ENCODE assay signal across 14 cellular contexts in genomic region chr13:20847298-20847697, GRCh38. TPM values are rescaled to one million over a fixed set of nuclear protein-coding genes. Genes with fewer than 3 reads are reported as not detected.
DNase-seq lines count a peak whose midpoint lies in the region; ATAC-seq and TF ChIP-seq lines count a peak whose summit lies in the region.
"Had no signal": no experiment of that assay in that cellular context is flagged by ENCODE, and none has a peak within 500 bp of the region (broad histone marks: within the 10 kb centered on the region; RNA-seq: fewer than 3 reads in every experiment).

No MANE protein-coding gene starts in this region.

- no peak for TF ChIP-seq CTCF in H9 (conservative IDR thresholded peaks at IDR 0.05)
- no peak for TF ChIP-seq CTCF in fibroblast of mammary gland (conservative IDR thresholded peaks at IDR 0.05; ENCODE audit: control insufficient read depth, insufficient read depth, low read depth, low read length)
- no peak for TF ChIP-seq CTCF in mesothelial cell of epicardium (IDR thresholded peaks at IDR 0.05; ENCODE audit: unreplicated experiment)

- H3T11ph ChIP-seq in H9 (ENCODE audit: low read length) = no peak overlapping the region

- no peaks in the 10 kb centered on the region for H3K23me2 ChIP-seq in H9 (ENCODE audit: insufficient read length, low read depth, low read length, poor library complexity, severe bottlenecking)

- no peak overlapping the region for H4K91ac ChIP-seq in H9 (ENCODE audit: insufficient read length, low read depth, low read length)

- no peaks in the 10 kb centered on the region for H3K79me2 ChIP-seq in H9 (ENCODE audit: insufficient read depth, low read length)
- H3K79me2 ChIP-seq: hepatocyte had no signal

- H3K27ac ChIP-seq in H9 (ENCODE audit: insufficient read length, low read depth, low read length) = no peak overlapping the region
- H3K27ac ChIP-seq: hepatocyte, SJSA1 had no signal

- no CpG with 5 or more reads among the region's 1 CpG for whole genome bisulfite sequencing in H9 (ENCODE audit: extremely low coverage, insufficient read length, low lambda C conversion rate)

- intact Hi-C loops in left colon (cut with DNase I, micrococcal nuclease) = no loop called here

- H3K27ac Mint-ChIP-seq in H9 (peak overlapping the region in 2 of 3 experiments; percentile 65 to 83; a peak in 3 of 7 replicates), mesothelial cell of epicardium (peak overlapping the region; percentile 47)
- H3K27ac Mint-ChIP-seq in natural killer cell treated with Interleukin-12 subunit alpha and Interleukin-12 subunit beta and Interleukin-15 and Interleukin-18, amount 100 ng/mL, for 72 hours = no peak overlapping the region
- H3K27ac Mint-ChIP-seq: activated CD8-positive, alpha-beta T cell treated with anti-CD3 and anti-CD28 coated beads for 36 hours had no signal

- H2AK5ac ChIP-seq in H9 (ENCODE audit: insufficient read length, low read length) = no peak overlapping the region

- H3K9me3 Mint-ChIP-seq in H9 (no peaks in the 10 kb centered on the region), mesothelial cell of epicardium (no peaks in the 10 kb centered on the region)
- no peaks in the 10 kb centered on the region for H3K9me3 Mint-ChIP-seq in natural killer cell treated with Interleukin-12 subunit alpha and Interleukin-12 subunit beta and Interleukin-15 and Interleukin-18, amount 100 ng/mL, for 72 hours
- H3K9me3 Mint-ChIP-seq: activated CD8-positive, alpha-beta T cell treated with anti-CD3 and anti-CD28 coated beads for 36 hours had no signal

- no peak overlapping the region for H3K14ac ChIP-seq in H9 (ENCODE audit: insufficient read depth, low read length)

- no peak overlapping the region for H2BK12ac ChIP-seq in H9 (ENCODE audit: insufficient read length, low read depth, low read length)

- H3K79me1 ChIP-seq in H9 (ENCODE audit: insufficient read depth, low read depth, low read length, poor library complexity, severe bottlenecking) = no peaks in the 10 kb centered on the region

- no peak overlapping the region for H3K56ac ChIP-seq in H9 (ENCODE audit: insufficient read length, low read depth, low read length)

- no peak for ATAC-seq in natural killer cell treated with Interleukin-12 subunit alpha and Interleukin-12 subunit beta and Interleukin-15 and Interleukin-18, amount 100 ng/mL, for 72 hours
- ATAC-seq in left colon = no peak
- ATAC-seq: activated CD8-positive, alpha-beta T cell treated with anti-CD3 and anti-CD28 coated beads for 36 hours had no signal

- H3K4me3 ChIP-seq in fibroblast of mammary gland (ENCODE audit: control insufficient read depth, low read depth, low read length) = no peak overlapping the region
- H3K4me3 ChIP-seq: hepatocyte, SJSA1 had no signal

- H3K4me1 ChIP-seq in H9 (ENCODE audit: insufficient read depth, low read length) = no peaks in the 10 kb centered on the region

- H2BK5ac ChIP-seq in H9 (ENCODE audit: insufficient read length, low read length) = no peak overlapping the region

- H4K5ac ChIP-seq in H9 (ENCODE audit: insufficient read length, low read depth, low read length) = no peak overlapping the region

- no peak overlapping the region for H3K23ac ChIP-seq in H9 (ENCODE audit: insufficient read length, low read depth, low read length)

- H4K20me1 ChIP-seq in H9 (ENCODE audit: control insufficient read depth, insufficient read depth, insufficient read length) = no peaks in the 10 kb centered on the region

- no peak overlapping the region for H3K4ac ChIP-seq in H9 (ENCODE audit: low read depth, low read length)

- H3K4me1 Mint-ChIP-seq in H9 (peaks cover 10 to 12% of the 10 kb centered on the region in 2 experiments), mesothelial cell of epicardium (peaks cover 41% of the 10 kb centered on the region)
- no peaks in the 10 kb centered on the region for H3K4me1 Mint-ChIP-seq in natural killer cell treated with Interleukin-12 subunit alpha and Interleukin-12 subunit beta and Interleukin-15 and Interleukin-18, amount 100 ng/mL, for 72 hours (ENCODE audit: low read depth in 2 of 2)

- H3K27me3 Mint-ChIP-seq in H9 (ENCODE audit: low read depth) (no peaks in the 10 kb centered on the region), mesothelial cell of epicardium (ENCODE audit: low read depth) (no peaks in the 10 kb centered on the region)
- no peaks in the 10 kb centered on the region for H3K27me3 Mint-ChIP-seq in natural killer cell treated with Interleukin-12 subunit alpha and Interleukin-12 subunit beta and Interleukin-15 and Interleukin-18, amount 100 ng/mL, for 72 hours
- H3K27me3 Mint-ChIP-seq: activated CD8-positive, alpha-beta T cell treated with anti-CD3 and anti-CD28 coated beads for 36 hours had no signal

- no peak overlapping the region for H2BK15ac ChIP-seq in H9 (ENCODE audit: low read depth, low read length)

- H3K36me3 Mint-ChIP-seq in H9 (ENCODE audit: insufficient read depth in 1 of 3, low read depth in 3 of 3) (peaks cover 0 to 15% (median 0%) of the 10 kb centered on the region in 3 experiments; a peak in 6 of 7 replicates), mesothelial cell of epicardium (peaks cover 6% of the 10 kb centered on the region)
- no peaks in the 10 kb centered on the region for H3K36me3 Mint-ChIP-seq in natural killer cell treated with Interleukin-12 subunit alpha and Interleukin-12 subunit beta and Interleukin-15 and Interleukin-18, amount 100 ng/mL, for 72 hours

- no peak overlapping the region for H2BK120ac ChIP-seq in H9 (ENCODE audit: low read depth, low read length, poor library complexity, severe bottlenecking)

- H2BK20ac ChIP-seq in H9 (ENCODE audit: low read depth, low read length, poor library complexity, severe bottlenecking) = no peak overlapping the region

- no peak overlapping the region for H3K4me2 ChIP-seq in H9 (ENCODE audit: insufficient read depth, insufficient read length, low read length)
- H3K4me2 ChIP-seq: hepatocyte had no signal

- DNase-seq in H9 (no peak), OCI-M1 (lab: John Stamatoyannopoulos, UW) (peak; percentile 6), fibroblast of mammary gland (ENCODE audit: low read depth) (peak; percentile 42), mesothelial cell of epicardium (ENCODE audit: low spot score in 2 of 2, unreplicated experiment in 2 of 2) (no peak), NOMO-1 (lab: John Stamatoyannopoulos, UW; ENCODE audit: unreplicated experiment in 2 of 2) (no peak), left colon (no peak)
- no peak for DNase-seq in natural killer cell treated with Interleukin-12 subunit alpha and Interleukin-12 subunit beta and Interleukin-15 and Interleukin-18, amount 100 ng/mL, for 72 hours (ENCODE audit: low spot score)
- DNase-seq: activated CD8-positive, alpha-beta T cell treated with anti-CD3 and anti-CD28 coated beads for 36 hours; AML-193; DMS153; NCI-H2107; posterior cingulate gyrus had no signal

- H3K18ac ChIP-seq in H9 (ENCODE audit: insufficient read length, low read depth, low read length) = no peak overlapping the region

- H3K9ac ChIP-seq in H9 (ENCODE audit: extremely low read depth, insufficient read length, low read length) = no peak overlapping the region

- no peak overlapping the region for H4K8ac ChIP-seq in H9 (replicated peaks; ENCODE audit: insufficient read length, low read depth, low read length)

- no peak overlapping the region for H2AFZ ChIP-seq in H9 (ENCODE audit: low read length)
- H2AFZ ChIP-seq: hepatocyte had no signal

- no peak overlapping the region for H3K4me3 Mint-ChIP-seq in H9
- H3K4me3 Mint-ChIP-seq in mesothelial cell of epicardium = no peak overlapping the region
- no peak overlapping the region for H3K4me3 Mint-ChIP-seq in natural killer cell treated with Interleukin-12 subunit alpha and Interleukin-12 subunit beta and Interleukin-15 and Interleukin-18, amount 100 ng/mL, for 72 hours
- H3K4me3 Mint-ChIP-seq: activated CD8-positive, alpha-beta T cell treated with anti-CD3 and anti-CD28 coated beads for 36 hours had no signal

- H3K9me3 ChIP-seq in H9 (ENCODE audit: control insufficient read depth, low read depth, low read length) = no peaks in the 10 kb centered on the region
- H3K9me3 ChIP-seq: SJSA1 had no signal

- H3K27me3 ChIP-seq in H9 (ENCODE audit: insufficient read depth, low read length) = no peaks in the 10 kb centered on the region
- H3K27me3 ChIP-seq: hepatocyte, SJSA1 had no signal

RNA-seq across cellular contexts. Expression of gene XPO4, which starts 55.2 kb away (rescaled TPM):
- total RNA-seq in H9 (2021) (34.1 and 36.1 TPM in 2 replicates), mesothelial cell of epicardium (21.6 to 24.7 TPM (median 22.7 TPM) in 3 replicates), left colon (10 to 100 TPM; 10.5 to 13.6 TPM)
- total RNA-seq in natural killer cell treated with Interleukin-12 subunit alpha and Interleukin-12 subunit beta and Interleukin-15 and Interleukin-18, amount 100 ng/mL, for 72 hours = 10 to 100 TPM; 23.0 to 33.5 TPM

Comparison
In these comparisons a context has a peak if more than half of its experiments do, and no peak if none do; other contexts are left out.
1. DNase-seq: peak in OCI-M1 (single experiment) and fibroblast of mammary gland (single experiment); none in H9 (single experiment), mesothelial cell of epicardium (0 of 2), NOMO-1 (0 of 2), natural killer cell treated with Interleukin-12 subunit alpha and Interleukin-12 subunit beta and Interleukin-15 and Interleukin-18, amount 100 ng/mL, for 72 hours (single experiment) and left colon (0 of 2).
2. H3K27ac Mint-ChIP-seq: peak in H9 (2 of 3) and mesothelial cell of epicardium (single experiment); none in natural killer cell treated with Interleukin-12 subunit alpha and Interleukin-12 subunit beta and Interleukin-15 and Interleukin-18, amount 100 ng/mL, for 72 hours (0 of 2).